In the genomic region with DNA sequence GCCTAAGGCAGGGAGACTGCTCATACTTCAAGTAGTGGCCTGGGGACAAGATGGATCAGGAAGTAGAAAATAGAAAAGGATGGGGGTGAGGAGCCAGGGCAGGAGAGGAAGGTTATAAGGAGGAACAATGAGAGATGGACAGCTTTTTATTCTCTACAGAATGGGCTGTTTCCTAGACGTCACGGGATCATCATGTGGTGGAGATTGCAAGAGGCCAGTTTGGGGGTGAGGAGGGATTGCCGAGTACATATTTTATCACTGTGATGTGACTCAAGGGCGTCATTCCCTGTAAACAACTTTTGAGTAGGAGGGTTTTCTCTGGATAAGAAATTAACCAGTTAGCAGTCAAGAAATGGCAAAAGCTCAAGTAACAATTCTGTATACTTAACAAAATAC, we compare ENCODE assay signal across 16 cellular contexts.
A peak's percentile ranks its signal among the peaks of the same experiment; 100 is the strongest.
DNase-seq lines count a peak whose midpoint lies in the region; ATAC-seq, FAIRE-seq and TF ChIP-seq lines count a peak whose summit lies in the region.
"Had no signal": no experiment of that assay in that cellular context is flagged by ENCODE, and none has a peak within 500 bp of the region (broad histone marks: within the 10 kb centered on the region; RNA-seq: fewer than 3 reads in every experiment).

No MANE protein-coding gene starts in this region.

- H3K9me3 ChIP-seq in A549 (peaks cover 4% of the 10 kb centered on the region), PC-3 (ENCODE audit: low read length) (no peaks in the 10 kb centered on the region)
- H3K9me3 ChIP-seq: testis had no signal

- H3K4me1 ChIP-seq in A549 = peaks cover 14% of the 10 kb centered on the region
- H3K4me1 ChIP-seq in PC-3 (ENCODE audit: insufficient read depth, low read length) = peaks cover 26% of the 10 kb centered on the region
- H3K4me1 ChIP-seq: testis had no signal

- peaks cover 26% of the 10 kb centered on the region for H3K4me1 Mint-ChIP-seq in nephron

- FAIRE-seq in A549 (lab: Jason Lieb, UNC) = no peak

- H3K27ac ChIP-seq in A549 (peak overlapping the region; percentile 67 to 80), PC-3 (ENCODE audit: low read length) (peak overlapping the region; percentile 52)
- H3K27ac ChIP-seq: testis had no signal

- H4K20me1 ChIP-seq in PC-3 (ENCODE audit: low read length) = no peaks in the 10 kb centered on the region

- H3K27ac Mint-ChIP-seq in nephron = peak overlapping the region; percentile 57 to 93 (median 78)
- H3K27ac Mint-ChIP-seq: activated naive CD4-positive, alpha-beta T cell treated with anti-CD3 and anti-CD28 coated beads for 36 hours; CD4-positive, CD25-positive, alpha-beta regulatory T cell had no signal

- no peaks in the 10 kb centered on the region for H3K27me3 Mint-ChIP-seq in nephron (ENCODE audit: low read depth)
- H3K27me3 Mint-ChIP-seq: CD4-positive, CD25-positive, alpha-beta regulatory T cell had no signal

- no peak overlapping the region for H3K4me3 Mint-ChIP-seq in nephron
- H3K4me3 Mint-ChIP-seq: activated naive CD4-positive, alpha-beta T cell treated with anti-CD3 and anti-CD28 coated beads for 36 hours; naive thymus-derived CD4-positive, alpha-beta T cell had no signal

- no peaks in the 10 kb centered on the region for H3K36me3 ChIP-seq in PC-3 (ENCODE audit: low read depth, low read length)

- H3K36me3 Mint-ChIP-seq in nephron (ENCODE audit: low read depth) = peaks cover 5% of the 10 kb centered on the region

- WGBS in A549 (ENCODE audit: missing lambda C conversion rate) = 80% methylated on average over 4 of the region's 4 CpGs

- no peaks in the 10 kb centered on the region for H3K9me2 ChIP-seq in PC-3 (replicated peaks; ENCODE audit: low read length)

- intact Hi-C loops in PC-3 (cut with micrococcal nuclease) = no loop called here

- peak overlapping the region; percentile 31; the same call in 1 of the 2 replicates for H2AFZ ChIP-seq in PC-3 (ENCODE audit: low read length)

- H3K79me2 ChIP-seq in PC-3 (ENCODE audit: low read length) = no peaks in the 10 kb centered on the region

- no peaks in the 10 kb centered on the region for H3K27me3 ChIP-seq in PC-3 (ENCODE audit: low read length)
- H3K27me3 ChIP-seq: testis had no signal

- CTCF ChIA-PET in A549 (lab: Yijun Ruan, JAX) (interaction anchor here (0.9 to 3.0 kb wide), 2 partner anchors 9 to 449 kb away, joined by 3 to 23 read pairs; no protein-coding TSS in a partner anchor), PC-3 (lab: Charles Lee) (interaction anchor here (0.7 kb wide), 1 partner anchor 79 kb away, joined by 3 read pairs; no protein-coding TSS in a partner anchor)

- no peak overlapping the region for H3K9ac ChIP-seq in PC-3 (ENCODE audit: low read length)

- TF ChIP-seq RAD21 in A549 (conservative IDR thresholded peaks at IDR 0.05 in 1 of 2, IDR thresholded peaks at IDR 0.05 in 1 of 2) = no peak

- no peak overlapping the region for H3K4me3 ChIP-seq in A549
- no peak overlapping the region for H3K4me3 ChIP-seq in PC-3 (ENCODE audit: low read length)
- H3K4me3 ChIP-seq: lung, testis had no signal

- POLR2A ChIA-PET in A549 (lab: Yijun Ruan, JAX) = no interaction called here
- POLR2A ChIA-PET in PC-3 (lab: Charles Lee; ENCODE audit: unreplicated experiment) = no interaction called here

- no peak for TF ChIP-seq EP300 in A549 (IDR thresholded peaks at IDR 0.05)

- peaks cover 21% of the 10 kb centered on the region for H3K9me3 Mint-ChIP-seq in nephron

- H3K4me2 ChIP-seq in A549 (peak overlapping the region; percentile 54), PC-3 (ENCODE audit: low read length) (peak overlapping the region; percentile 28)

- DNase-seq in A549 (ENCODE audit: low read depth in 1 of 2, low spot score in 1 of 2) = no peak
- DNase-seq in PC-3 = no peak
- DNase-seq in dermis blood vessel endothelial cell = peak; percentile 55
- no peak for DNase-seq in NCI-H187 (lab: John Stamatoyannopoulos, UW)
- DNase-seq in HK-2 (ENCODE audit: unreplicated experiment) = no peak
- DNase-seq in left lobe of liver (ENCODE audit: low spot score) = no peak
- no peak for DNase-seq in GM10266 (ENCODE audit: extremely low spot score)
- DNase-seq: activated CD4-positive, alpha-beta T cell treated with anti-CD3 and anti-CD28 coated beads for 48 hours; activated naive CD4-positive, alpha-beta T cell treated with anti-CD3 and anti-CD28 coated beads for 36 hours; CD4-positive, CD25-positive, alpha-beta regulatory T cell; cortex of kidney; naive thymus-derived CD4-positive, alpha-beta T cell; stimulated activated CD4-positive, alpha-beta T cell treated with anti-CD3 and anti-CD28 coated beads, Interleukin-12 subunit alpha, Interleukin-12 subunit beta, amount 100 ng/mL, for 4 hours; testis had no signal

- no peaks in the 10 kb centered on the region for H3F3A ChIP-seq in PC-3 (ENCODE audit: low read length, unreplicated experiment)

- ATAC-seq in A549 (no peak), PC-3 (no peak; the same call in 1 of the 2 replicates), left lobe of liver (no peak)
- ATAC-seq: naive thymus-derived CD4-positive, alpha-beta T cell had no signal

- TF ChIP-seq CTCF in A549 (IDR thresholded peaks at IDR 0.05) (no peak), PC-3 (conservative IDR thresholded peaks at IDR 0.05; ENCODE audit: low read depth, low read length) (no peak), nephron (IDR thresholded peaks at IDR 0.05; ENCODE audit: unreplicated experiment in 3 of 3) (no peak), GM10266 (IDR thresholded peaks at IDR 0.05; ENCODE audit: control insufficient read depth, insufficient read depth, low read depth, missing control alignments) (no peak)

- no TSS peak for BruUV-seq in PC-3 (replicated peaks; lab: Mats Ljungman, UMichigan)

- no peak for TF ChIP-seq POLR2A in A549 (IDR thresholded peaks at IDR 0.05; ENCODE audit: low read length)

TF ChIP-seq in A549, 52 proteins besides CTCF, POLR2A, EP300 and RAD21:
- TF ChIP-seq ZFP36 (IDR thresholded peaks at IDR 0.05; ENCODE audit: borderline replicate concordance, partially characterized antibody) = no peak
- no peak for TF ChIP-seq CHD2 (IDR thresholded peaks at IDR 0.05; ENCODE audit: low read length, partially characterized antibody)
- no peak for TF ChIP-seq MAFK (IDR thresholded peaks at IDR 0.05; ENCODE audit: partially characterized antibody)
- no peak for TF ChIP-seq RNF2 (IDR thresholded peaks at IDR 0.05; ENCODE audit: borderline replicate concordance, low read depth)
- no peak for TF ChIP-seq TFCP2L1 (CRISPR knock-in tag; IDR thresholded peaks at IDR 0.05)
- no peak for TF ChIP-seq NFE2L2 (conservative IDR thresholded peaks at IDR 0.05; ENCODE audit: low read length)
- TF ChIP-seq FOXS1 (CRISPR knock-in tag; IDR thresholded peaks at IDR 0.05) = no peak
- TF ChIP-seq, protein P1, sequence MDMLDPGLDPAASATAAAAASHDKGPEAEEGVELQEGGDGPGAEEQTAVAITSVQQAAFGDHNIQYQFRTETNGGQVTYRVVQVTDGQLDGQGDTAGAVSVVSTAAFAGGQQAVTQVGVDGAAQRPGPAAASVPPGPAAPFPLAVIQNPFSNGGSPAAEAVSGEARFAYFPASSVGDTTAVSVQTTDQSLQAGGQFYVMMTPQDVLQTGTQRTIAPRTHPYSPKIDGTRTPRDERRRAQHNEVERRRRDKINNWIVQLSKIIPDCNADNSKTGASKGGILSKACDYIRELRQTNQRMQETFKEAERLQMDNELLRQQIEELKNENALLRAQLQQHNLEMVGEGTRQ (IDR thresholded peaks at IDR 0.05) = no peak
TF ChIP-seq in A549: peak in this region for 0.
